ENCODE assay signal across 1 cellular context in genomic region chr6:39062014-39062740, GRCh38.
TF ChIP-seq lines count a peak whose summit lies in the region.

No MANE protein-coding gene starts in this region.

TF ChIP-seq in HEK293, 187 proteins besides CTCF, POLR2A, EP300 and RAD21 (continued from another document):
- TF ChIP-seq PBX3 (CRISPR knock-in tag; IDR thresholded peaks at IDR 0.05) (0 out of 2 replicates have a peak, but pooled peaks have one; percentile 26), ZNF398 (tag by site-specific recombination; IDR thresholded peaks at IDR 0.05) (no peak), ZIC2 (tag by site-specific recombination; IDR thresholded peaks at IDR 0.05) (peak; percentile 82), OSR2 (tag by site-specific recombination; IDR thresholded peaks at IDR 0.05) (peak; percentile 86)
TF ChIP-seq in HEK293: peak in this region for 7.
